ENCODE assay signal across 19 cellular contexts in the genomic region with DNA sequence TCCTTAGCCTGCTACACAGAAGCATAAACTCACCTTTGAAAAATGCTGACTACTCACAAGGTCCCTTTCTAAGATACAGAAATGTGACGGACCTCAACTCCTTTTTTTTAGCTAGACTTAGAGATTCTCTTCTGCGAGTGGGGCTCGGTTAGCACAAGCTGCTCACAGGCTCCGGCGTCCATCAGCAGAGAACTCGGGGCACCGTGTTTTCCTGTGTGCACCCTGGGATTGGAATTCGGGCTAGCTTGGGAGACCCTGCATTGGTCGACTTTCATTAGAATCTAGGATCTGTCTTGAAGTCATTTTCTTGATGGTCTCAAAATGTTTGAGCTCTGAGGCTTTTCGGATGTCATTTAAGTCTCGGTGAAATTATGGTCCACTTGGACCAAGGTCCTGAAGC.
DNase-seq lines count a peak whose midpoint lies in the region; TF ChIP-seq lines count a peak whose summit lies in the region.
"Had no signal": no experiment of that assay in that cellular context is flagged by ENCODE, and none has a peak within 500 bp of the region (broad histone marks: within the 10 kb centered on the region; RNA-seq: fewer than 3 reads in every experiment).

No MANE protein-coding gene starts in this region.

- H3K9me3 Mint-ChIP-seq in CD14-positive monocyte = peaks cover 0 to 8% (median 0%) of the 10 kb centered on the region in 7 donors
- H3K9me3 Mint-ChIP-seq: CD4-positive, CD25-positive, alpha-beta regulatory T cell; CD8-positive, alpha-beta T cell had no signal

- TF ChIP-seq CTCF in CD14-positive monocyte (IDR thresholded peaks at IDR 0.05) (no peak), sigmoid colon (IDR thresholded peaks at IDR 0.05) (no peak)

- no peak for TF ChIP-seq POLR2A in sigmoid colon (IDR thresholded peaks at IDR 0.05)

- peaks cover 0 to 12% (median 4%) of the 10 kb centered on the region in 4 donors for H3K36me3 ChIP-seq in sigmoid colon

- no peaks in the 10 kb centered on the region for H3K4me1 Mint-ChIP-seq in CD14-positive monocyte
- H3K4me1 Mint-ChIP-seq: B cell; CD4-positive, CD25-positive, alpha-beta regulatory T cell had no signal

- H3K9me3 ChIP-seq in sigmoid colon = no peaks in the 10 kb centered on the region
- H3K9me3 ChIP-seq: Caco-2 had no signal

- DNase-seq in activated effector memory CD4-positive, alpha-beta T cell treated with anti-CD3 and anti-CD28 coated beads, Interleukin-2, amount 50 U/mL, for 16 hours = peak; percentile 55
- DNase-seq in activated effector memory CD4-positive, alpha-beta T cell treated with Interleukin-2 at 50 U/mL for 16 hours = no peak
- peak; percentile 27 for DNase-seq in CD14-positive monocyte (ENCODE audit: low spot score)
- DNase-seq in foreskin melanocyte = peak; percentile 1
- peak; percentile 4 for DNase-seq in sigmoid colon
- no peak for DNase-seq in NCI-H1436 (lab: John Stamatoyannopoulos, UW)
- DNase-seq in NCI-H2227 treated with DMSO at 0.1 percent for 48 hours (lab: John Stamatoyannopoulos, UW) = no peak
- DNase-seq in stimulated activated CD4-positive, alpha-beta T cell treated with anti-CD3 and anti-CD28 coated beads, Interleukin-2, amount 100 ng/mL, for 24 hours = no peak
- DNase-seq: C1 segment of cervical spinal cord; Caco-2; CD4-positive, CD25-positive, alpha-beta regulatory T cell; CD8-positive, alpha-beta T cell; DMS153; DND-41; GM23248; H7; HCEC 1CT had no signal

- peaks cover 0 to 5% (median 0%) of the 10 kb centered on the region in 4 donors for H3K4me1 ChIP-seq in sigmoid colon
- H3K4me1 ChIP-seq: Caco-2 had no signal

- 95 to 97% methylated on average over 11 of the region's 11 CpGs for WGBS in sigmoid colon, 2 donors

- peaks cover 0 to 2% (median 2%) of the 10 kb centered on the region in 3 donors for H3K27me3 Mint-ChIP-seq in CD14-positive monocyte (ENCODE audit: low read depth in 3 of 3)
- H3K27me3 Mint-ChIP-seq: CD4-positive, CD25-positive, alpha-beta regulatory T cell had no signal

- no peak overlapping the region for H3K27ac ChIP-seq in sigmoid colon
- H3K27ac ChIP-seq: 22Rv1, GM23248 had no signal

- H3K4me3 ChIP-seq in sigmoid colon = no peak overlapping the region
- H3K4me3 ChIP-seq: GM23248 had no signal

- intact Hi-C loops in CD14-positive monocyte (cut with micrococcal nuclease) (no loop called here), sigmoid colon (cut with DNase I) (no loop called here)

- H3K27ac Mint-ChIP-seq in CD14-positive monocyte = no peak overlapping the region
- H3K27ac Mint-ChIP-seq: B cell; CD4-positive, CD25-positive, alpha-beta regulatory T cell; CD8-positive, alpha-beta T cell had no signal

- H3K36me3 Mint-ChIP-seq in CD14-positive monocyte = no peaks in the 10 kb centered on the region
- H3K36me3 Mint-ChIP-seq: CD4-positive, CD25-positive, alpha-beta regulatory T cell; CD8-positive, alpha-beta T cell had no signal

- H3K4me3 Mint-ChIP-seq in CD14-positive monocyte = no peak overlapping the region
- H3K4me3 Mint-ChIP-seq: B cell; CD4-positive, CD25-positive, alpha-beta regulatory T cell; CD8-positive, alpha-beta T cell had no signal

- no peak for TF ChIP-seq EP300 in sigmoid colon (IDR thresholded peaks at IDR 0.05)

- no peaks in the 10 kb centered on the region for H3K27me3 ChIP-seq in sigmoid colon

Comparison
In these comparisons a context has a peak if more than half of its experiments do, and no peak if none do; other contexts are left out.
1. DNase-seq: peak in activated effector memory CD4-positive, alpha-beta T cell treated with anti-CD3 and anti-CD28 coated beads, Interleukin-2, amount 50 U/mL, for 16 hours (single experiment), CD14-positive monocyte (single experiment), foreskin melanocyte (single experiment) and sigmoid colon (single experiment); none in activated effector memory CD4-positive, alpha-beta T cell treated with Interleukin-2 at 50 U/mL for 16 hours (single experiment), NCI-H1436 (single experiment), NCI-H2227 treated with DMSO at 0.1 percent for 48 hours (single experiment) and stimulated activated CD4-positive, alpha-beta T cell treated with anti-CD3 and anti-CD28 coated beads, Interleukin-2, amount 100 ng/mL, for 24 hours (0 of 2).